ENCODE assay signal across 14 cellular contexts in the genomic region with DNA sequence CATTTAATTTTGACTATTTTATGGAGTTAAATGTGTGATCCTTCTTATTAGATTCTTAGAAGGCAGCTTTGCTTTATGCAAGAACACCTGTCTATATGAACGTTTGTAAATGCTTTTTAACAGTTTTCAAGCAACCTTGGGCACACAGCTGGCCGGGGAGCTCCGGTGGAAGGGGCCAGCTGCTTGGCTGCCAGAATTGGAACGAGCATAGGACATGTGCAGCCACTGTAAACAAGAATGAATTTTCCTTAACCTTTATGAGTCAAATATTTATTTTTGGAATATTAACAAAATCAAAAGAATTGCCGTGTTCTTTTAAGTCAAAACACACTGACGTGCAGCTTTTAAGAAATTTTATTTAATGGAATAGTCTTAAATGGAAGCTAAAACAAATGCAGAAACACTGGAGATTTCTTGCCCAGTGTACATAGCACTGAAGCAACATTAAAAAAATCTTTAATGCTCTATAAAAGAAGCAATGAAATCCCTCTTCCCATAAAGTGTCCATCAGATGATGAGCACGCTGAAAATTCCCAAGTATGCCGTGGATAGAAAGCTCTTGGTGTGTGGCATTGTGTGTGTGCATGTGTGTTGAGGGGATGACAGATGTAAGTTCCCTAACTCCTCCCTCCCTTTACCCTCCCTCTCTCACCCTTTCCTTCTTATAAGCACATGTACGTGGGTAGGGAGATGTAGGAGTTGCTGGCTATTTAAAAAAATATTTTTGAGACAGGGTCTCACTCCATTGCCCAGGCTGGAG.
"Had no signal": no experiment of that assay in that cellular context is flagged by ENCODE, and none has a peak within 500 bp of the region (broad histone marks: within the 10 kb centered on the region; RNA-seq: fewer than 3 reads in every experiment).

No MANE protein-coding gene starts in this region.

- H3K27me3 ChIP-seq: colonic mucosa had no signal

- DNase-seq: activated CD4-positive, alpha-beta T cell treated with anti-CD3 and anti-CD28 coated beads, Interleukin-2, amount 10 ng/mL, durations not matched to agents 24 days and 14 days; activated CD4-positive, CD25-positive, alpha-beta regulatory T cell; activated CD8-positive, alpha-beta memory T cell treated with anti-CD3 and anti-CD28 coated beads, Interleukin-2, amount 50 U/mL, for 48 hours; activated CD8-positive, alpha-beta T cell treated with anti-CD3 and anti-CD28 coated beads, Interleukin-2, amount 10 ng/mL, durations not matched to agents 7 days and 5 days; activated gamma-delta T cell; activated T-cell treated with anti-CD3 and anti-CD28 coated beads, Interleukin-2, amount 50 U/mL, for 72 hours; colonic mucosa; spleen; stimulated activated naive CD8-positive, alpha-beta T cell treated with anti-CD3 and anti-CD28 coated beads, Interleukin-15, amount 100 ng/mL, for 72 hours; T-helper 17 cell had no signal

- H3K9me3 ChIP-seq: colonic mucosa, spleen had no signal

- ATAC-seq: activated CD8-positive, alpha-beta T cell treated with anti-CD3 and anti-CD28 coated beads, Interleukin-2, amount 10 ng/mL, durations not matched to agents 7 days and 5 days; activated naive CD4-positive, alpha-beta T cell treated with anti-CD3 and anti-CD28 coated beads, Interleukin-2, amount 50 U/mL, for 72 hours; activated T-cell treated with anti-CD3 and anti-CD28 coated beads, Interleukin-2, amount 50 U/mL, for 72 hours; esophagus mucosa; sciatic nerve; stimulated activated naive CD8-positive, alpha-beta T cell treated with anti-CD3 and anti-CD28 coated beads, Interleukin-15, amount 100 ng/mL, for 72 hours; T-helper 17 cell had no signal

- H3K27ac ChIP-seq: colonic mucosa, spleen had no signal

- H3K4me1 ChIP-seq: colonic mucosa had no signal

- H3K36me3 ChIP-seq: colonic mucosa, spleen had no signal

- H3K4me3 ChIP-seq: colonic mucosa, lung, spleen had no signal
